ENCODE assay signal across 23 cellular contexts in the genomic region with DNA sequence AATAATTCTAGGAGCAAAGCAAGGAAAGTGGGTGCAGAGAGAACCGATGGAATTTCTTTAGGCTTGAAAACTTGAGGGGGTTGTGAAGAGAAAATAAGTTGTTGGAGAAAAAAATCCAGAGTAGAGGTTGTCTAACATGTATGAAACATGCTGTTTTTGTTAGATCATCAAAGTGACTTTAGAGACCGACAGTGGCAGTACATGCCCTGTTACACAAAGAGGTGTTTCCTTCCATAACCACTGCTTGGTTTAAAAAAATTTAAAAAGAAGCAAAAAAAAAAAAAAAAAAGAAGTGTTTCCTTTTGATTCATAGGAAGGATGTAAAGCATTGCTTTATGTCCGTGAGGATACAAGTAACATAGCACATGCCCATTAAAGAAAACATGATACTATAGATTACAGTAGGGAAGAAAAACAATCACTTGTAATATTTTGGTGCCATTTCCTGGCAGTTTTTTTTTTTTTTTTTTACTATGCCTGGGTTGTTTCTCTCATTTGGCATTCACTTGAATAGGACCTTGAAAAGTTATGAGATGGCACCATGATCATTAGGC. TPM values are rescaled to one million over a fixed set of nuclear protein-coding genes. Genes with fewer than 3 reads are reported as not detected.
DNase-seq lines count a peak whose midpoint lies in the region; ATAC-seq, FAIRE-seq and TF ChIP-seq lines count a peak whose summit lies in the region.
"Had no signal": no experiment of that assay in that cellular context is flagged by ENCODE, and none has a peak within 500 bp of the region (broad histone marks: within the 10 kb centered on the region; RNA-seq: fewer than 3 reads in every experiment).

No MANE protein-coding gene starts in this region.

- no peaks in the 10 kb centered on the region for H3K27me3 ChIP-seq in CD8-positive, alpha-beta T cell (ENCODE audit: insufficient read depth, low read length)
- H3K27me3 ChIP-seq in endothelial cell of umbilical vein (ENCODE audit: control insufficient read depth in 2 of 2, insufficient read depth in 2 of 2, low read length in 2 of 2): no peaks in the 10 kb centered on the region
- no peaks in the 10 kb centered on the region for H3K27me3 ChIP-seq in spleen (replicated peaks in 1 of 7)
- H3K27me3 ChIP-seq: stomach had no signal

- dilution Hi-C loops in endothelial cell of umbilical vein (cut with MboI; ENCODE audit: extremely low pct_ligation_motif_present, low sequenced_read_pairs): no loop called here

- H3K9me3 ChIP-seq in CD8-positive, alpha-beta T cell (ENCODE audit: low read length): no peaks in the 10 kb centered on the region
- H3K9me3 ChIP-seq in OCI-LY7 (ENCODE audit: low read length) (peaks cover 27% of the 10 kb centered on the region; the same call in 1 of the 2 replicates), endothelial cell of umbilical vein (replicated peaks; ENCODE audit: control insufficient read depth, insufficient read depth, low read length) (no peaks in the 10 kb centered on the region), spleen (peaks cover 0 to 6% (median 0%) of the 10 kb centered on the region in 8 donors)
- H3K9me3 ChIP-seq: stomach had no signal

- H4K20me1 ChIP-seq in OCI-LY7 (ENCODE audit: insufficient read depth, low read length): no peaks in the 10 kb centered on the region
- no peaks in the 10 kb centered on the region for H4K20me1 ChIP-seq in endothelial cell of umbilical vein (replicated peaks; ENCODE audit: control insufficient read depth, extremely low read depth, insufficient read depth, low read length)

- H3K36me3 ChIP-seq in CD8-positive, alpha-beta T cell (ENCODE audit: insufficient read depth, low read length): no peaks in the 10 kb centered on the region
- H3K36me3 ChIP-seq in OCI-LY7 (ENCODE audit: insufficient read depth, low read length) (no peaks in the 10 kb centered on the region; the same call in 1 of the 2 replicates), endothelial cell of umbilical vein (ENCODE audit: control insufficient read depth in 2 of 2, extremely low read depth in 1 of 2, insufficient read depth in 2 of 2, low read length in 2 of 2) (no peaks in the 10 kb centered on the region), spleen (no peaks in the 10 kb centered on the region)
- H3K36me3 ChIP-seq: stomach had no signal

- no peak overlapping the region for H3K27ac Mint-ChIP-seq in CD8-positive, alpha-beta T cell
- H3K27ac Mint-ChIP-seq: WTC11 had no signal

- peaks cover 8% of the 10 kb centered on the region for H3K4me1 Mint-ChIP-seq in CD8-positive, alpha-beta T cell (ENCODE audit: low read depth)
- H3K4me1 Mint-ChIP-seq: central memory CD8-positive, alpha-beta T cell had no signal

- H3K36me3 Mint-ChIP-seq in CD8-positive, alpha-beta T cell: no peaks in the 10 kb centered on the region
- H3K36me3 Mint-ChIP-seq: WTC11 had no signal

- H3K9me3 Mint-ChIP-seq in CD8-positive, alpha-beta T cell: no peaks in the 10 kb centered on the region
- H3K9me3 Mint-ChIP-seq: central memory CD8-positive, alpha-beta T cell; WTC11 had no signal

- no peaks in the 10 kb centered on the region for H3K9me2 ChIP-seq in OCI-LY7 (ENCODE audit: insufficient read depth, low read length)

- BruUV-seq in OCI-LY7 (replicated peaks; lab: Mats Ljungman, UMichigan) (no TSS peak), endothelial cell of umbilical vein (replicated peaks; lab: Mats Ljungman, UMichigan) (no TSS peak)

- DNase-seq in CD8-positive, alpha-beta T cell: no peak
- no peak for DNase-seq in OCI-LY7 (ENCODE audit: low spot score)
- peak; percentile 79 for DNase-seq in endothelial cell of umbilical vein (ENCODE audit: low read depth, low spot score)
- no peak for DNase-seq in spleen
- no peak for DNase-seq in NCI-H2196 (lab: John Stamatoyannopoulos, UW; ENCODE audit: unreplicated experiment)
- DNase-seq: activated effector memory CD4-positive, alpha-beta T cell treated with Interleukin-2 at 50 U/mL for 16 hours; AML-193; amygdala; effector CD8-positive, alpha-beta T cell; hippocampal formation; KG1; kidney; MV-4-11; NCI-H187; NCI-H446 treated with DMSO at 0.1 percent for 48 hours; retina; SHP77; stomach had no signal

- no peak overlapping the region for H3K4me3 ChIP-seq in CD8-positive, alpha-beta T cell (ENCODE audit: low read depth, low read length)
- H3K4me3 ChIP-seq in OCI-LY7 (ENCODE audit: low read depth, low read length, poor library complexity, severe bottlenecking): no peak overlapping the region
- H3K4me3 ChIP-seq in endothelial cell of umbilical vein (replicated peaks in 1 of 3; ENCODE audit: insufficient read depth in 1 of 3, low read depth in 1 of 3, low read length in 3 of 3): no peak overlapping the region
- H3K4me3 ChIP-seq in spleen: no peak overlapping the region
- H3K4me3 ChIP-seq: stomach had no signal

- H2AFZ ChIP-seq in OCI-LY7 (ENCODE audit: low read length) (peak overlapping the region; percentile 36; the same call in 1 of the 2 replicates), endothelial cell of umbilical vein (ENCODE audit: low read depth, low read length) (peak overlapping the region; percentile 60)

- peaks cover 3% of the 10 kb centered on the region for H3K27me3 Mint-ChIP-seq in CD8-positive, alpha-beta T cell (ENCODE audit: low read depth)

- H3K27ac ChIP-seq in CD8-positive, alpha-beta T cell (ENCODE audit: low read depth, low read length): no peak overlapping the region
- H3K27ac ChIP-seq in OCI-LY7 (ENCODE audit: low read depth, low read length, poor library complexity, severe bottlenecking): no peak overlapping the region
- peak overlapping the region; percentile 16 for H3K27ac ChIP-seq in endothelial cell of umbilical vein (ENCODE audit: insufficient read depth, low read depth, low read length)
- H3K27ac ChIP-seq in spleen: peak overlapping the region; percentile 2 to 80 (median 69)

- H3K4me2 ChIP-seq in OCI-LY7 (ENCODE audit: low read length) (no peak overlapping the region), endothelial cell of umbilical vein (ENCODE audit: insufficient read depth, low read length) (peak overlapping the region; percentile 78)

- no peaks in the 10 kb centered on the region for H3K9me1 ChIP-seq in endothelial cell of umbilical vein (replicated peaks; ENCODE audit: control insufficient read depth, extremely low read depth, insufficient read depth, low read length)

- no peaks in the 10 kb centered on the region for H3K79me2 ChIP-seq in OCI-LY7 (ENCODE audit: insufficient read depth, low read depth, low read length)
- no peaks in the 10 kb centered on the region for H3K79me2 ChIP-seq in endothelial cell of umbilical vein (ENCODE audit: control insufficient read depth, insufficient read depth, low read length)

- CTCF ChIA-PET in CD8-positive, alpha-beta T cell (lab: Charles Lee): no interaction called here
- CTCF ChIA-PET in OCI-LY7 (lab: Charles Lee; ENCODE audit: unreplicated experiment): no interaction called here
- CTCF ChIA-PET in endothelial cell of umbilical vein (lab: Charles Lee): interaction anchor here (0.7 to 1.1 kb wide), 2 partner anchors 68 to 80 kb away, joined by 4 to 5 read pairs; a partner anchor contains a TSS

- peak overlapping the region; percentile 24 for H3K9ac ChIP-seq in endothelial cell of umbilical vein (replicated peaks; ENCODE audit: extremely low read depth, insufficient read depth, low read length)

- TF ChIP-seq POLR2A in endothelial cell of umbilical vein (IDR thresholded peaks at IDR 0.05; ENCODE audit: low read depth, low read length): no peak
- no peak for TF ChIP-seq POLR2A in spleen (IDR thresholded peaks at IDR 0.05)
- TF ChIP-seq POLR2A in GM18505 (IDR thresholded peaks at IDR 0.05; ENCODE audit: borderline replicate concordance, extremely low read depth, insufficient read depth, insufficient read length): no peak

- TF ChIP-seq CTCF in CD8-positive, alpha-beta T cell (IDR thresholded peaks at IDR 0.05): no peak
- no peak for TF ChIP-seq CTCF in OCI-LY7 (conservative IDR thresholded peaks at IDR 0.05; ENCODE audit: low read length)
- TF ChIP-seq CTCF in endothelial cell of umbilical vein (IDR thresholded peaks at IDR 0.05; ENCODE audit: extremely low read depth in 1 of 2, insufficient read depth in 1 of 2, low read depth in 1 of 2, low read length in 2 of 2): no peak
- TF ChIP-seq CTCF in spleen (IDR thresholded peaks at IDR 0.05 in 8 of 11, conservative IDR thresholded peaks at IDR 0.05 in 3 of 11): no peak

- peak; percentile 49 for ATAC-seq in CD8-positive, alpha-beta T cell
- ATAC-seq in GM18505 (IDR thresholded peaks at IDR 0.05; ENCODE audit: unreplicated experiment) (no peak), GM18858 (IDR thresholded peaks at IDR 0.05; ENCODE audit: unreplicated experiment) (no peak)
- ATAC-seq: WTC11 had no signal

- intact Hi-C loops in CD8-positive, alpha-beta T cell (cut with DNase I, micrococcal nuclease): no loop called here
- intact Hi-C loops in OCI-LY7 (cut with micrococcal nuclease; ENCODE audit: unreplicated experiment) (no loop called here), endothelial cell of umbilical vein (cut with micrococcal nuclease) (loop anchor here (1.0 kb wide), 5 partner anchors 20 to 79 kb away; no protein-coding TSS in a partner anchor), spleen (cut with DNase I; ENCODE audit: low total_unique reads) (loop anchor here (10.0 kb wide), 1 partner anchor 73 kb away; no protein-coding TSS in a partner anchor)

- 20 to 32% (median 29%) methylated on average over 3 of the region's 3 CpGs for WGBS in spleen, 5 donors

- peak; percentile 76 for FAIRE-seq in endothelial cell of umbilical vein (lab: Jason Lieb, UNC)
- FAIRE-seq: kidney had no signal

- peaks cover 3% of the 10 kb centered on the region for H3K4me1 ChIP-seq in CD8-positive, alpha-beta T cell (ENCODE audit: insufficient read depth, low read length)
- peaks cover 40% of the 10 kb centered on the region for H3K4me1 ChIP-seq in OCI-LY7 (ENCODE audit: insufficient read depth, low read length, poor library complexity, severe bottlenecking)
- peaks cover 29% of the 10 kb centered on the region for H3K4me1 ChIP-seq in endothelial cell of umbilical vein (ENCODE audit: control insufficient read depth, extremely low read depth, insufficient read depth, low read length)
- H3K4me1 ChIP-seq in spleen: peaks cover 28 to 76% (median 55%) of the 10 kb centered on the region in 6 donors

- H3K4me3 Mint-ChIP-seq in CD8-positive, alpha-beta T cell: no peak overlapping the region
- H3K4me3 Mint-ChIP-seq: central memory CD8-positive, alpha-beta T cell; neural crest cell; WTC11 had no signal

- POLR2A ChIA-PET in CD8-positive, alpha-beta T cell (lab: Charles Lee): no interaction called here
- POLR2A ChIA-PET in OCI-LY7 (lab: Charles Lee): no interaction called here
- POLR2A ChIA-PET in endothelial cell of umbilical vein (lab: Charles Lee): no interaction called here

RNA-seq across cellular contexts. Expression of a gene that starts 6.1 kb away (rescaled TPM):
- under 1 TPM; 0.69 to 0.84 TPM for total RNA-seq in CD8-positive, alpha-beta T cell
- 1.7 and 5.1 TPM in 2 replicates for total RNA-seq in OCI-LY7 (2014; rRNA removed; shearing (Covaris generic))
- total RNA-seq in OCI-LY7 (2022) (3.7 and 6.7 TPM in 2 replicates), endothelial cell of umbilical vein (23.0 and 27.0 TPM in 2 replicates), spleen (10 to 100 TPM; 52.6 to 92.9 (median 64.1) TPM)
- polyA plus RNA-seq in endothelial cell of umbilical vein (9.1 and 10.2 TPM in 2 replicates), spleen (10 to 100 TPM; 14.1 to 19.7 (median 14.6) TPM)
- polyA plus RNA-seq in endothelial cell of umbilical vein (2011; cell fraction: cytosol; rRNA removed): 9.7 and 10.6 TPM in 2 replicates
- 13.4 and 15.5 TPM in 2 replicates for polyA plus RNA-seq in endothelial cell of umbilical vein (2011; cell fraction: nucleus; rRNA removed)
- polyA plus RNA-seq in endothelial cell of umbilical vein (2012): 6.5 and 6.8 TPM in 2 replicates
- polyA minus RNA-seq in endothelial cell of umbilical vein: 28.8 and 31.0 TPM in 2 replicates
- not detected for polyA minus RNA-seq in endothelial cell of umbilical vein (2011; cell fraction: cytosol; rRNA and poly(A)+ RNA removed)
- 23.2 and 36.0 TPM in 2 replicates for polyA minus RNA-seq in endothelial cell of umbilical vein (2011; cell fraction: nucleus; rRNA and poly(A)+ RNA removed)

Comparison
In these comparisons a context has a peak if more than half of its experiments do, and no peak if none do; other contexts are left out.
1. H3K27ac ChIP-seq: peak in endothelial cell of umbilical vein (single experiment) and spleen (8 of 8); none in CD8-positive, alpha-beta T cell (single experiment) and OCI-LY7 (single experiment).
2. intact Hi-C loops: an anchor here in endothelial cell of umbilical vein (1.0 kb wide) and spleen (10.0 kb wide); none called in CD8-positive, alpha-beta T cell and OCI-LY7.